In genomic region chr11:109853156-109853776, GRCh38 we compare ENCODE assay signal across 9 cellular contexts.
A peak's percentile ranks its signal among the peaks of the same experiment; 100 is the strongest.
DNase-seq lines count a peak whose midpoint lies in the region; ATAC-seq and TF ChIP-seq lines count a peak whose summit lies in the region.
"Had no signal": no experiment of that assay in that cellular context is flagged by ENCODE, and none has a peak within 500 bp of the region (broad histone marks: within the 10 kb centered on the region; RNA-seq: fewer than 3 reads in every experiment).

No MANE protein-coding gene starts in this region.

- DNase-seq in AG10803 (ENCODE audit: low read depth) (peak; percentile 81), NCI-H524 (lab: John Stamatoyannopoulos, UW) (peak; percentile 6 to 57), dermis microvascular lymphatic vessel endothelial cell (ENCODE audit: low read depth in 2 of 2) (peak; percentile 45 to 75), retinal pigment epithelial cell (ENCODE audit: low read depth) (peak; percentile 44), iPS-NIHi11 (ENCODE audit: low spot score) (no peak)
- DNase-seq in activated effector memory CD4-positive, alpha-beta T cell treated with anti-CD3 and anti-CD28 coated beads, Interleukin-2, amount 50 U/mL, for 16 hours = no peak

- H3K4me3 ChIP-seq in AG10803 (ENCODE audit: low read length) (no peak overlapping the region), retinal pigment epithelial cell (ENCODE audit: low read length) (no peak overlapping the region)
- H3K4me3 ChIP-seq: SJCRH30 had no signal

- TF ChIP-seq CTCF in AG10803 (conservative IDR thresholded peaks at IDR 0.05; ENCODE audit: low read length) (peak; percentile 80), retinal pigment epithelial cell (conservative IDR thresholded peaks at IDR 0.05; ENCODE audit: low read depth, low read length) (peak; percentile 69)

- ATAC-seq in GM18511 (IDR thresholded peaks at IDR 0.05; ENCODE audit: unreplicated experiment) (peak; percentile 88), HG03066 (IDR thresholded peaks at IDR 0.05; ENCODE audit: low read depth, unreplicated experiment) (peak; percentile 85)

Comparison
In these comparisons a context has a peak if more than half of its experiments do, and no peak if none do; other contexts are left out.
1. DNase-seq: peak in AG10803 (single experiment), NCI-H524 (2 of 2), dermis microvascular lymphatic vessel endothelial cell (2 of 2) and retinal pigment epithelial cell (single experiment); none in activated effector memory CD4-positive, alpha-beta T cell treated with anti-CD3 and anti-CD28 coated beads, Interleukin-2, amount 50 U/mL, for 16 hours (single experiment) and iPS-NIHi11 (single experiment).